16 cellular contexts compared by ENCODE assay signal in genomic region chr12:25975179-25975578, GRCh38.
"Had no signal": no experiment of that assay in that cellular context is flagged by ENCODE, and none has a peak within 500 bp of the region (broad histone marks: within the 10 kb centered on the region; RNA-seq: fewer than 3 reads in every experiment).

No MANE protein-coding gene starts in this region.

- H3K36me3 ChIP-seq: gastrocnemius medialis, left lung, stomach, thoracic aorta, transverse colon had no signal

- H3K27me3 ChIP-seq: dorsolateral prefrontal cortex, gastrocnemius medialis, left lung, stomach, transverse colon had no signal

- H3K27ac ChIP-seq: coronary artery, thoracic aorta had no signal

- H3K9me3 ChIP-seq: gastrocnemius medialis, left lung, stomach, thoracic aorta, transverse colon had no signal

- ATAC-seq: esophagus mucosa; gastrocnemius medialis; left lung; naive thymus-derived CD4-positive, alpha-beta T cell had no signal

- DNase-seq: dorsolateral prefrontal cortex; effector CD8-positive, alpha-beta T cell; gastrocnemius medialis; left lung; naive thymus-derived CD4-positive, alpha-beta T cell; posterior cingulate gyrus; right cardiac atrium; small intestine; stimulated activated CD4-positive, alpha-beta T cell treated with anti-CD3 and anti-CD28 coated beads, Interleukin-12 subunit alpha, Interleukin-12 subunit beta, amount 100 ng/mL, for 4 hours; stimulated activated naive CD4-positive, alpha-beta T cell; stomach; substantia nigra; transverse colon had no signal

- H3K4me3 ChIP-seq: coronary artery, gastrocnemius medialis, left lung, stomach, thoracic aorta, transverse colon had no signal
